18 cellular contexts compared by ENCODE assay signal in the genomic region with DNA sequence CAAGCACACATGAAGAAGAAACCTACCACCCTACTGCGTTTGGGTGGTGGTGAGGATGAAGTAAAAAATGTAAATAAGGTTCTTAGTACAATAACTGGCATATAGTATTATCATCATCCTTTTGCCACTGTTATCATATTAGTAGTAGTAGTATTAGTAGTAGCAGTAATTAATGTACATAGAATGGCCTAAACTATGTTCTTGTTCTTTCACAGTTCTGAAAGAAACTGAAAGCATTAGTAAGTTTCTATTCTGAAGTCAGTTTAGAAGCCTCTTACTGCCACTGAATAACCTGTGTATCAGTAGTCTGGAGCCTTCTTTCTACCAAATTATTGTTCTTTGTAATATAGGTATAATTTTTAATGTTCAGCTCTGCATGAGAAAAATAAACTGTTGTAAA. TPM values are rescaled to one million over a fixed set of nuclear protein-coding genes. Genes with fewer than 3 reads are reported as not detected.
DNase-seq lines count a peak whose midpoint lies in the region; ATAC-seq, FAIRE-seq and TF ChIP-seq lines count a peak whose summit lies in the region.
"Had no signal": no experiment of that assay in that cellular context is flagged by ENCODE, and none has a peak within 500 bp of the region (broad histone marks: within the 10 kb centered on the region; RNA-seq: fewer than 3 reads in every experiment).

No MANE protein-coding gene starts in this region.

- no peak for DNase-seq in GM12878 (ENCODE audit: low read depth, low spot score)
- no peak for DNase-seq in DMS79 treated with DMSO at 0.1 percent for 48 hours (lab: John Stamatoyannopoulos, UW)
- DNase-seq in heart left ventricle: no peak
- DNase-seq in activated CD4-positive, alpha-beta T cell treated with anti-CD3 and anti-CD28 coated beads for 48 hours: no peak
- no peak for DNase-seq in GM13977 (ENCODE audit: low spot score)
- DNase-seq: HCEC 1CT, MG63, NCI-H1930, NCI-H2171 treated with DMSO at 0.1 percent for 48 hours, NCI-H510A treated with DMSO at 0.1 percent for 48 hours had no signal

- TF ChIP-seq CTCF in GM12878 (IDR thresholded peaks at IDR 0.05 in 2 of 3, conservative IDR thresholded peaks at IDR 0.05 in 1 of 3; ENCODE audit: control insufficient read depth in 2 of 3, extremely low read depth in 1 of 3, insufficient read depth in 1 of 3, low read depth in 3 of 3, low read length in 3 of 3) (no peak), heart left ventricle (IDR thresholded peaks at IDR 0.05) (no peak), GM13977 (IDR thresholded peaks at IDR 0.05; ENCODE audit: extremely low read depth, insufficient read depth, missing control alignments) (no peak)

- SMC1A ChIA-PET in GM12878 (lab: Charles Lee; ENCODE audit: uncharacterized antibody, unreplicated experiment): interaction anchor here (1.1 kb wide), 1 partner anchor 19 kb away, joined by 3 read pairs; no protein-coding TSS in a partner anchor

- peak; percentile 61 for ATAC-seq in GM18520 (IDR thresholded peaks at IDR 0.05; ENCODE audit: unreplicated experiment)
- ATAC-seq in GM21526 (IDR thresholded peaks at IDR 0.05; ENCODE audit: low FRiP score, unreplicated experiment): peak; percentile 72
- ATAC-seq in HG03025 (IDR thresholded peaks at IDR 0.05; ENCODE audit: low FRiP score, unreplicated experiment): peak; percentile 83
- ATAC-seq in GM12878: peak; percentile 77
- ATAC-seq in heart left ventricle: no peak
- ATAC-seq: A549 had no signal

- no peak for FAIRE-seq in GM12878 (lab: Jason Lieb, UNC)
- FAIRE-seq: GM12891 had no signal

- TF ChIP-seq EP300 in GM12878 (IDR thresholded peaks at IDR 0.05; ENCODE audit: borderline replicate concordance in 1 of 2, control insufficient read depth in 1 of 2, low read depth in 2 of 2, low read length in 2 of 2): no peak

- H3K36me3 ChIP-seq in GM12878 (ENCODE audit: control insufficient read depth in 2 of 2, insufficient read depth in 2 of 2, low read length in 1 of 2): no peaks in the 10 kb centered on the region
- no peaks in the 10 kb centered on the region for H3K36me3 ChIP-seq in heart left ventricle
- H3K36me3 ChIP-seq: MG63 had no signal

- POLR2A ChIA-PET in GM12878 (lab: Charles Lee): no interaction called here

- CTCF ChIA-PET in GM12878 (lab: Yijun Ruan, JAX): no interaction called here

- H3K4me1 ChIP-seq in GM12878 (ENCODE audit: control insufficient read depth, insufficient read depth, low read length) (no peaks in the 10 kb centered on the region), heart left ventricle (no peaks in the 10 kb centered on the region)
- H3K4me1 ChIP-seq: A549 had no signal

- intact Hi-C loops in GM12878 (cut with micrococcal nuclease; ENCODE audit: unreplicated experiment) (no loop called here), heart left ventricle (cut with DNase I) (no loop called here)

- WGBS in GM12878 (ENCODE audit: insufficient coverage, insufficient replicate concordance, low lambda C conversion rate, missing lambda C conversion rate): 0% methylated on average over 1 of the region's 1 CpG
- 54 to 77% (median 64%) methylated on average over 1 of the region's 1 CpG for WGBS in heart left ventricle, 4 donors

- no peak overlapping the region for H3K4me3 ChIP-seq in GM12878
- H3K4me3 ChIP-seq in heart left ventricle: no peak overlapping the region
- H3K4me3 ChIP-seq: A549, MG63 had no signal

- H3K9ac ChIP-seq in GM12878 (ENCODE audit: control insufficient read depth, insufficient read depth, low read length): no peak overlapping the region

- no peak overlapping the region for H2AFZ ChIP-seq in GM12878 (ENCODE audit: control insufficient read depth, low read depth, low read length)

- RAD21 ChIA-PET in GM12878 (lab: Charles Lee; ENCODE audit: unreplicated experiment): no interaction called here

- no TSS peak for BruUV-seq in GM12878 (replicated peaks; lab: Mats Ljungman, UMichigan)

- H3K27me3 ChIP-seq in GM12878 (replicated peaks in 1 of 2; ENCODE audit: control insufficient read depth in 2 of 2, insufficient read depth in 2 of 2, low read length in 1 of 2) (no peaks in the 10 kb centered on the region; a peak in 1 of 4 replicates), heart left ventricle (peaks cover 0 to 18% (median 0%) of the 10 kb centered on the region in 9 donors)
- H3K27me3 ChIP-seq: MG63 had no signal

- H3K27ac ChIP-seq in GM12878 (ENCODE audit: control insufficient read depth, insufficient read depth) (no peak overlapping the region), heart left ventricle (no peak overlapping the region)
- H3K27ac ChIP-seq: A549 had no signal

- H3K4me2 ChIP-seq in GM12878 (ENCODE audit: control insufficient read depth, insufficient read depth): no peak overlapping the region
- H3K4me2 ChIP-seq: A549 had no signal

- in situ Hi-C loops in GM12878 (cut with MboI): no loop called here
- in situ Hi-C loops in GM13977 (cut with MboI; ENCODE audit: low pct_unique_long_range_greater_than_20kb, low sequenced_read_pairs, unreplicated experiment): no loop called here

- no peak for TF ChIP-seq RAD21 in GM12878 (IDR thresholded peaks at IDR 0.05; ENCODE audit: insufficient read depth, low read depth, low read length)

- H3K79me2 ChIP-seq in GM12878 (ENCODE audit: control insufficient read depth, insufficient read depth, low read length): no peaks in the 10 kb centered on the region

- TF ChIP-seq POLR2A in GM12878 (IDR thresholded peaks at IDR 0.05; ENCODE audit: low read depth, low read length): no peak
- TF ChIP-seq POLR2A in heart left ventricle (IDR thresholded peaks at IDR 0.05): no peak

- no peaks in the 10 kb centered on the region for H4K20me1 ChIP-seq in GM12878 (ENCODE audit: control insufficient read depth, insufficient read depth)

- H3K9me3 ChIP-seq in GM12878 (replicated peaks; ENCODE audit: control insufficient read depth, insufficient read depth, low read length) (no peaks in the 10 kb centered on the region), heart left ventricle (no peaks in the 10 kb centered on the region)
- H3K9me3 ChIP-seq: A549, MG63 had no signal

TF ChIP-seq in GM12878, 131 proteins besides CTCF, POLR2A, EP300 and RAD21 (continues in another document):
- TF ChIP-seq IRF5 (IDR thresholded peaks at IDR 0.05; ENCODE audit: borderline replicate concordance) (no peak), SRF (IDR thresholded peaks at IDR 0.05; ENCODE audit: low read depth in 2 of 2, low read length in 2 of 2) (no peak), TCF12 (IDR thresholded peaks at IDR 0.05; ENCODE audit: low read depth, low read length) (no peak)

RNA-seq across cellular contexts. Expression of gene COL4A6, which starts 21.0 kb away (rescaled TPM):
- 0.56 TPM in 1 of 2 replicates, not detected in the other for total RNA-seq in GM12878 (2013; cell fraction: nucleolus; rRNA removed)
- total RNA-seq in GM12878 (2014; rRNA removed): not detected in 2 replicates
- total RNA-seq in GM12878 (2014; rRNA removed; fragmentation: Illumina TruSeq; extraction: Trizol): 0.04 and 0.05 TPM in 2 replicates
- 0.08 and 0.10 TPM in 2 replicates for total RNA-seq in GM12878 (2021)
- polyA plus RNA-seq in GM12878 (2011; ENCODE audit: low read depth): not detected
- polyA plus RNA-seq in GM12878 (2011; rRNA removed): 0.56 and 0.66 TPM in 2 replicates
- polyA plus RNA-seq in GM12878 (2011; cell fraction: cytosol; rRNA removed): 0.42 and 0.52 TPM in 2 replicates
- polyA plus RNA-seq in GM12878 (2011; cell fraction: nucleus; rRNA removed): 2.8 and 3.4 TPM in 2 replicates
- polyA plus RNA-seq in GM12878 (2012): not detected in 2 replicates
- 0.03 TPM in 1 of 2 replicates, not detected in the other for polyA plus RNA-seq in GM12878 (2014; fragmentation: Illumina TruSeq; extraction: Trizol)
- under 1 TPM; 0.02 to 0.21 TPM for polyA plus RNA-seq in GM12878 (2014; fragmentation: Nextera tagmentation; extraction: Ambion mirVana)
- polyA plus RNA-seq in GM12878 (2014; rRNA removed): 0.01 and 0.05 TPM in 2 replicates
- not detected for polyA plus RNA-seq in GM12878 (2016; fragmentation: Nextera tagmentation; extraction: Ambion mirVana)
- 0.57 and 0.66 TPM in 2 replicates for polyA minus RNA-seq in GM12878 (2011; rRNA and poly(A)+ RNA removed)
- 0.27 and 1.6 TPM in 2 replicates for polyA minus RNA-seq in GM12878 (2011; cell fraction: cytosol; rRNA and poly(A)+ RNA removed)
- 1.1 and 2.5 TPM in 2 replicates for polyA minus RNA-seq in GM12878 (2011; cell fraction: nucleus; rRNA and poly(A)+ RNA removed)
- total RNA-seq in heart left ventricle: 10 to 100 TPM in 2 of 9 donors, 1 to 10 TPM in 7; 4.6 to 14.0 (median 7.7) TPM
- 1 to 10 TPM; 2.9 to 7.2 TPM for polyA plus RNA-seq in heart left ventricle
- total RNA-seq: G401; T-helper 2 cell treated with Interferon-gamma antibody and Interleukin-4, amounts not matched to agents 100 ng/mL and 5 ng/mL, for 36 hours had no signal
- polyA plus RNA-seq: CD14-positive monocyte had no signal

RNA-seq across cellular contexts. Expression of gene COL4A5, which starts 22.4 kb away (rescaled TPM):
- 0.69 TPM in 1 of 2 replicates, not detected in the other for total RNA-seq in GM12878 (2013; cell fraction: nucleolus; rRNA removed)
- total RNA-seq in GM12878 (2014; rRNA removed): 0.87 and 1.2 TPM in 2 replicates
- total RNA-seq in GM12878 (2014; rRNA removed; fragmentation: Illumina TruSeq; extraction: Trizol): 0.18 and 0.51 TPM in 2 replicates
- 0.45 and 0.51 TPM in 2 replicates for total RNA-seq in GM12878 (2021)
- not detected for polyA plus RNA-seq in GM12878 (2011; ENCODE audit: low read depth)
- polyA plus RNA-seq in GM12878 (2011; rRNA removed): 2.8 TPM in 2 replicates
- 2.3 and 2.4 TPM in 2 replicates for polyA plus RNA-seq in GM12878 (2011; cell fraction: cytosol; rRNA removed)
- polyA plus RNA-seq in GM12878 (2011; cell fraction: nucleus; rRNA removed): 15.0 and 20.0 TPM in 2 replicates
- polyA plus RNA-seq in GM12878 (2012): not detected in 2 replicates
- polyA plus RNA-seq in GM12878 (2014; fragmentation: Illumina TruSeq; extraction: Trizol): 0.38 and 0.67 TPM in 2 replicates
- polyA plus RNA-seq in GM12878 (2014; fragmentation: Nextera tagmentation; extraction: Ambion mirVana): under 1 TPM in 1 of 2 experiments, not detected in 1; 0.22 TPM
- 0.44 and 1.2 TPM in 2 replicates for polyA plus RNA-seq in GM12878 (2014; rRNA removed)
- under 1 TPM; 0.13 to 0.16 TPM for polyA plus RNA-seq in GM12878 (2016; fragmentation: Nextera tagmentation; extraction: Ambion mirVana)
- 3.7 and 6.4 TPM in 2 replicates for polyA minus RNA-seq in GM12878 (2011; rRNA and poly(A)+ RNA removed)
- 0.80 and 1.4 TPM in 2 replicates for polyA minus RNA-seq in GM12878 (2011; cell fraction: cytosol; rRNA and poly(A)+ RNA removed)
- 3.7 and 11.1 TPM in 2 replicates for polyA minus RNA-seq in GM12878 (2011; cell fraction: nucleus; rRNA and poly(A)+ RNA removed)
- 10 to 100 TPM in 3 of 9 donors, 1 to 10 TPM in 6; 4.2 to 12.7 (median 7.7) TPM for total RNA-seq in heart left ventricle
- 1 to 10 TPM; 4.0 to 9.6 TPM for polyA plus RNA-seq in heart left ventricle
- total RNA-seq: T-helper 2 cell treated with Interferon-gamma antibody and Interleukin-4, amounts not matched to agents 100 ng/mL and 5 ng/mL, for 36 hours had no signal
- polyA plus RNA-seq: CD14-positive monocyte had no signal

Comparison
In these comparisons a context has a peak if more than half of its experiments do, and no peak if none do; other contexts are left out.
1. ATAC-seq: peak in GM18520 (single experiment), GM21526 (single experiment), HG03025 (single experiment) and GM12878 (single experiment); none in heart left ventricle (0 of 4).